ENCODE assay signal across 14 cellular contexts in the genomic region with DNA sequence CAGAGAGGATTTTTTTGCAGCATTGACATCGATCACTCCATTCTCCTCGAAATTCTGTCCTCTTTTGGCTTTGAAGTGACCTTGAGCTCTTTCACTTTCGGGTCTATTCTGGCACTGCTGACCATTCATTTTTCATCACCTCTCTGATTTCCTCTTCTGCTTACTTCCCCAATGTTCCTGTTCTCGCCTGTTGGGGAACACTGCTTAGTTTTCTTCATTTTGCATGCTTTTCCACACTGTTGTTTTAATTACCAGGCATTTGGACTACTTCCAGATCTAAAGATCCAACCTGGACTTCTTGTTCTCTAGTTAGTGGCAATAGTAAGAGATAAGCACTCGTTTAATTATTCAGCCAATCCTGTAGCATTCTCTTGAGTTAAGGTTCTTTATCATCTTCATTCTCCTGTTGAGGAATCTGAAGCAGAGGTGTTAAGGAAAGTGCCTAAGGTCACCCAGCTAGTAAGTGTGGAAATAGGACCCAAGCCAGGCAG. TPM values are rescaled to one million over a fixed set of nuclear protein-coding genes. Genes with fewer than 3 reads are reported as not detected.
DNase-seq lines count a peak whose midpoint lies in the region; ATAC-seq lines count a peak whose summit lies in the region.
"Had no signal": no experiment of that assay in that cellular context is flagged by ENCODE, and none has a peak within 500 bp of the region (broad histone marks: within the 10 kb centered on the region; RNA-seq: fewer than 3 reads in every experiment).

No MANE protein-coding gene starts in this region.

- ATAC-seq in GM18511 (IDR thresholded peaks at IDR 0.05; ENCODE audit: unreplicated experiment) (no peak), HG03378 (IDR thresholded peaks at IDR 0.05; ENCODE audit: unreplicated experiment) (no peak)
- ATAC-seq: activated T-cell treated with anti-CD3 and anti-CD28 coated beads, Interleukin-2, amount 50 U/mL, for 4 hours had no signal

- POLR2A ChIA-PET in activated CD4-positive, alpha-beta T cell treated with anti-CD3 and anti-CD28 coated beads, Interleukin-2, amount 10 ng/mL, durations not matched to agents 7 days and 5 days (lab: Charles Lee): no interaction called here

- no peaks in the 10 kb centered on the region for H3K27me3 ChIP-seq in adipocyte (replicated peaks; ENCODE audit: control insufficient read depth, insufficient read depth, low read length)
- H3K27me3 ChIP-seq: heart left ventricle had no signal

- peak overlapping the region; percentile 44 for H3K9ac ChIP-seq in adipocyte (ENCODE audit: low read length)

- H3K36me3 ChIP-seq in adipocyte (ENCODE audit: control insufficient read depth, insufficient read depth, low read length, severe bottlenecking): no peaks in the 10 kb centered on the region
- H3K36me3 ChIP-seq: heart left ventricle had no signal

- H3K4me3 ChIP-seq in adipocyte (ENCODE audit: low read length): peak overlapping the region; percentile 6

- no peaks in the 10 kb centered on the region for H3K9me3 Mint-ChIP-seq in activated CD4-positive, alpha-beta T cell treated with anti-CD3 and anti-CD28 coated beads, Interleukin-2, amount 10 ng/mL, durations not matched to agents 7 days and 5 days
- H3K9me3 Mint-ChIP-seq: activated T-cell treated with anti-CD3 and anti-CD28 coated beads, Interleukin-2, amount 50 U/mL, for 4 hours had no signal

- no peak overlapping the region for H3K4me3 Mint-ChIP-seq in activated CD4-positive, alpha-beta T cell treated with anti-CD3 and anti-CD28 coated beads, Interleukin-2, amount 10 ng/mL, durations not matched to agents 7 days and 5 days
- H3K4me3 Mint-ChIP-seq: activated T-cell treated with anti-CD3 and anti-CD28 coated beads, Interleukin-2, amount 50 U/mL, for 4 hours had no signal

- peaks cover 31% of the 10 kb centered on the region for H3K4me1 ChIP-seq in adipocyte (ENCODE audit: control insufficient read depth, insufficient read depth, low read length)

- H3K27ac Mint-ChIP-seq in activated CD4-positive, alpha-beta T cell treated with anti-CD3 and anti-CD28 coated beads, Interleukin-2, amount 10 ng/mL, durations not matched to agents 7 days and 5 days: peak overlapping the region; percentile 43

- CTCF ChIA-PET in activated CD4-positive, alpha-beta T cell treated with anti-CD3 and anti-CD28 coated beads, Interleukin-2, amount 10 ng/mL, durations not matched to agents 7 days and 5 days (lab: Charles Lee): no interaction called here

- peaks cover 35% of the 10 kb centered on the region for H3K36me3 Mint-ChIP-seq in activated CD4-positive, alpha-beta T cell treated with anti-CD3 and anti-CD28 coated beads, Interleukin-2, amount 10 ng/mL, durations not matched to agents 7 days and 5 days (ENCODE audit: low read depth)

- H3K27ac ChIP-seq in temporal lobe (ENCODE audit: low read depth, low read length): peak overlapping the region; percentile 63
- H3K27ac ChIP-seq: VCaP had no signal

- no peaks in the 10 kb centered on the region for H3K9me3 ChIP-seq in adipocyte (ENCODE audit: control insufficient read depth, low read length)
- H3K9me3 ChIP-seq: heart left ventricle had no signal

- no peak for DNase-seq in activated CD4-positive, alpha-beta T cell treated with anti-CD3 and anti-CD28 coated beads, Interleukin-2, amount 10 ng/mL, durations not matched to agents 7 days and 5 days
- no peak for DNase-seq in activated CD4-positive, alpha-beta T cell treated with anti-CD3 and anti-CD28 coated beads, Interleukin-2, amount 50 U/mL, for 48 hours
- DNase-seq in adipocyte (ENCODE audit: low read depth) (no peak), kidney tubule cell (ENCODE audit: low spot score) (peak; percentile 7)
- DNase-seq in activated effector memory CD4-positive, alpha-beta T cell treated with Interleukin-2 at 50 U/mL for 16 hours: no peak
- DNase-seq: activated T-cell treated with anti-CD3 and anti-CD28 coated beads, Interleukin-2, amount 50 U/mL, for 4 hours; H7; NCI-H1417; stimulated activated CD4-positive, alpha-beta T cell treated with anti-CD3 and anti-CD28 coated beads, Interleukin-1b, Interleukin-23, amount 100 ng/mL, for 48 hours had no signal

- peaks cover 19% of the 10 kb centered on the region for H3K4me1 Mint-ChIP-seq in activated CD4-positive, alpha-beta T cell treated with anti-CD3 and anti-CD28 coated beads, Interleukin-2, amount 10 ng/mL, durations not matched to agents 7 days and 5 days

- H3K27me3 Mint-ChIP-seq in activated CD4-positive, alpha-beta T cell treated with anti-CD3 and anti-CD28 coated beads, Interleukin-2, amount 10 ng/mL, durations not matched to agents 7 days and 5 days: no peaks in the 10 kb centered on the region

RNA-seq across cellular contexts. Expression of a gene that starts 53.4 kb away (rescaled TPM):
- total RNA-seq in activated CD4-positive, alpha-beta T cell treated with anti-CD3 and anti-CD28 coated beads, Interleukin-2, amount 10 ng/mL, durations not matched to agents 7 days and 5 days: 10 to 100 TPM; 39.2 to 45.9 TPM
- 53.4 TPM for total RNA-seq in temporal lobe
